ENCODE assay signal across 1 cellular context in the genomic region with DNA sequence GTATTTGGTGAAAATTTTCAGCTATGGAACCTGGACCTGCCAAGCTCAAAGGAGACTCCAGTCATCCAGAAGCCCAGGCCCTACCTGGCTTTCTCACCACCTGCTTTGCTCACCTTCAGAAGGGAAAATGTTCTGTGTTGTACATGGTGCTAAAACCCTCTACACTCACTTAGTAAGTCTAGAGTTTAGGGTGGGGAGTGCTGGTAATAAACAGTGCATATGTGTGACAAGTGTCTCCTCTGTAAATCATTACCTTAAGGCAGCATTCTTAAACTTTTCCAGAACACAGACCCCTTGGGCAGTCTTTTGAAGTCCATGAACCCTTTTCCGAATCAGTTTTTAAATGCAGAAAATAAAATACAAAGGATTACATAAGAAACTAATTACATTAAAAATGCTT.
TF ChIP-seq lines count a peak whose summit lies in the region.

No MANE protein-coding gene starts in this region.

TF ChIP-seq in HepG2, 621 proteins besides CTCF, POLR2A, EP300 and RAD21 (continued from another document):
- TF ChIP-seq HNRNPL (IDR thresholded peaks at IDR 0.05; ENCODE audit: low read depth, low read length) = no peak
TF ChIP-seq in HepG2: peak in this region for 1.
